8 cellular contexts compared by ENCODE assay signal in the genomic region with DNA sequence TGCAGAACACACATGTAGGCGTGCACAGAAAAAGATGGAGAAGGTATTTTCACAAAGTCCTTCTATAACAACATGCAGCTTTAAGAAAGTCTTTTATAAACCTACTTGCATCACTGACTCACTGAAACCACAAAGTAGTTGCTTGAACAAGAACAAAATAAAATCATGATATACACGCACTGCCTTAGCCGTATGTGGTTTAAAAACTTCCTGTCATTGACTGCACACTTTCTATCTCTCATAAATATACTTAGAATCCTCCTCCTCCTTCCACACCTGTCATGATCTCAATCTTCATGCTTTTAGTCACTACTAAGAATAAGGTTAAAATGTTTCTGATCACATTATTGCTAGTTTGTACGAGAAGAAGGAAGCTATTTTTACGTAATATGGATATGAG. TPM values are rescaled to one million over a fixed set of nuclear protein-coding genes. Genes with fewer than 3 reads are reported as not detected.
DNase-seq lines count a peak whose midpoint lies in the region; ATAC-seq and TF ChIP-seq lines count a peak whose summit lies in the region.

No MANE protein-coding gene starts in this region.

- TF ChIP-seq CTCF in CD4-positive, alpha-beta T cell (IDR thresholded peaks at IDR 0.05): no peak
- TF ChIP-seq CTCF in brain microvascular endothelial cell (IDR thresholded peaks at IDR 0.05; ENCODE audit: low read depth, low read length, missing control alignments): no peak
- TF ChIP-seq CTCF in Caco-2 (IDR thresholded peaks at IDR 0.05; ENCODE audit: insufficient read depth in 1 of 2, low read depth in 1 of 2, low read length in 1 of 2, severe bottlenecking in 1 of 2, unreplicated experiment in 1 of 2): no peak

- CTCF ChIA-PET in CD4-positive, alpha-beta T cell (lab: Charles Lee): interaction anchor here (1.1 kb wide), 1 partner anchor 17 kb away, joined by 3 read pairs; no protein-coding TSS in a partner anchor
- CTCF ChIA-PET in Caco-2 (lab: Charles Lee): no interaction called here

- H3K36me3 Mint-ChIP-seq in CD4-positive, alpha-beta T cell (ENCODE audit: low read depth): peaks cover 45% of the 10 kb centered on the region
- H3K36me3 Mint-ChIP-seq in Caco-2 (ENCODE audit: insufficient read depth, unreplicated experiment): peaks cover 20% of the 10 kb centered on the region

- no peak for DNase-seq in CD4-positive, alpha-beta T cell
- DNase-seq in brain microvascular endothelial cell (peak; percentile 35), ACHN (no peak), MG63 (no peak), ureter (ENCODE audit: low spot score) (no peak), Caco-2 (no peak)

- peak; percentile 94 for ATAC-seq in CD4-positive, alpha-beta T cell (ENCODE audit: poor library complexity)
- ATAC-seq in GM19395 (IDR thresholded peaks at IDR 0.05; ENCODE audit: unreplicated experiment) (peak; percentile 91), HG03520 (IDR thresholded peaks at IDR 0.05; ENCODE audit: unreplicated experiment) (peak; percentile 82)

- no peak overlapping the region for H3K27ac ChIP-seq in CD4-positive, alpha-beta T cell (ENCODE audit: low read depth, low read length)
- H3K27ac ChIP-seq in brain microvascular endothelial cell: no peak overlapping the region

- no peaks in the 10 kb centered on the region for H3K27me3 Mint-ChIP-seq in CD4-positive, alpha-beta T cell
- H3K27me3 Mint-ChIP-seq in Caco-2 (ENCODE audit: insufficient read depth, unreplicated experiment): no peaks in the 10 kb centered on the region

- H3K4me3 Mint-ChIP-seq in CD4-positive, alpha-beta T cell: peak overlapping the region; percentile 81
- H3K4me3 Mint-ChIP-seq in Caco-2 (ENCODE audit: unreplicated experiment): no peak overlapping the region

- peak overlapping the region; percentile 84 for H3K27ac Mint-ChIP-seq in CD4-positive, alpha-beta T cell
- no peak overlapping the region for H3K27ac Mint-ChIP-seq in Caco-2 (ENCODE audit: unreplicated experiment)

- BruUV-seq in Caco-2 (replicated peaks; lab: Mats Ljungman, UMichigan): no TSS peak

- H3K4me1 ChIP-seq in Caco-2: peaks cover 9% of the 10 kb centered on the region; the same call in 1 of the 2 replicates

- H3K36me3 ChIP-seq in brain microvascular endothelial cell (replicated peaks) (no peaks in the 10 kb centered on the region), MG63 (peaks cover 2% of the 10 kb centered on the region; the same call in 1 of the 2 replicates), Caco-2 (ENCODE audit: control insufficient read depth, insufficient read depth, low read length) (no peaks in the 10 kb centered on the region)

- POLR2A ChIA-PET in CD4-positive, alpha-beta T cell (lab: Charles Lee): interaction anchor here (0.6 to 2.8 kb wide), 9 partner anchors 9 to 634 kb away, joined by 3 to 17 read pairs (median 4); partner anchors contain the start of genes AKAP3, NDUFA9, PARP11 and RAD51AP1
- POLR2A ChIA-PET in Caco-2 (lab: Charles Lee): no interaction called here

- intact Hi-C loops in CD4-positive, alpha-beta T cell (cut with DNase I, micrococcal nuclease): loop anchor here in 1 of 2 experiments (2.0 kb wide), 1 partner anchor 20 kb away; no protein-coding TSS in a partner anchor
- intact Hi-C loops in Caco-2 (cut with micrococcal nuclease; ENCODE audit: unreplicated experiment): no loop called here

- in situ Hi-C loops in brain microvascular endothelial cell (cut with HindIII; ENCODE audit: low pct_ligation_motif_present, low sequenced_read_pairs) (no loop called here), ACHN (cut with HindIII; ENCODE audit: low pct_ligation_motif_present, low pct_unique_long_range_greater_than_20kb, low sequenced_read_pairs) (no loop called here)

- no peaks in the 10 kb centered on the region for H3K9me3 ChIP-seq in CD4-positive, alpha-beta T cell (ENCODE audit: control insufficient read depth, low read length)
- H3K9me3 ChIP-seq in MG63: no peaks in the 10 kb centered on the region
- H3K9me3 ChIP-seq in Caco-2: no peaks in the 10 kb centered on the region

- H3K4me3 ChIP-seq in brain microvascular endothelial cell (ENCODE audit: low read depth, low read length): no peak overlapping the region
- H3K4me3 ChIP-seq in MG63: no peak overlapping the region
- no peak overlapping the region for H3K4me3 ChIP-seq in Caco-2 (ENCODE audit: low read depth, low read length)

- H3K9me3 Mint-ChIP-seq in CD4-positive, alpha-beta T cell: no peaks in the 10 kb centered on the region
- H3K9me3 Mint-ChIP-seq in Caco-2 (ENCODE audit: unreplicated experiment): no peaks in the 10 kb centered on the region

- no peaks in the 10 kb centered on the region for H3K27me3 ChIP-seq in CD4-positive, alpha-beta T cell (ENCODE audit: control insufficient read depth, insufficient read depth, low read length)
- no peaks in the 10 kb centered on the region for H3K27me3 ChIP-seq in brain microvascular endothelial cell (replicated peaks)
- no peaks in the 10 kb centered on the region for H3K27me3 ChIP-seq in MG63
- no peaks in the 10 kb centered on the region for H3K27me3 ChIP-seq in Caco-2 (replicated peaks; ENCODE audit: control insufficient read depth, insufficient read depth, low read length)

- H3K4me1 Mint-ChIP-seq in CD4-positive, alpha-beta T cell (ENCODE audit: low read depth): peaks cover 36% of the 10 kb centered on the region
- H3K4me1 Mint-ChIP-seq in Caco-2 (ENCODE audit: low read depth, unreplicated experiment): peaks cover 7% of the 10 kb centered on the region

RNA-seq across cellular contexts. Expression of gene RAD51AP1, which starts 31.8 kb away (rescaled TPM):
- under 1 TPM; 0.45 to 0.93 TPM for total RNA-seq in CD4-positive, alpha-beta T cell
- 33.4 and 44.3 TPM in 2 replicates for total RNA-seq in MG63 (2014; rRNA removed; shearing (Covaris generic); ENCODE audit: low replicate concordance)
- 2.3 TPM for total RNA-seq in ureter
- total RNA-seq in Caco-2 (2022): 86.2 and 87.4 TPM in 2 replicates

RNA-seq across cellular contexts. Expression of gene DYRK4, which starts 55.1 kb away (rescaled TPM):
- 1 to 10 TPM; 5.4 to 7.2 TPM for total RNA-seq in CD4-positive, alpha-beta T cell
- total RNA-seq in MG63 (2014; rRNA removed; shearing (Covaris generic); ENCODE audit: low replicate concordance): 14.6 and 56.7 TPM in 2 replicates
- total RNA-seq in ureter (38.5 TPM), Caco-2 (2022) (7.7 and 9.3 TPM in 2 replicates)

Comparison
In these comparisons a context has a peak if more than half of its experiments do, and no peak if none do; other contexts are left out.
1. RNA of gene RAD51AP1, which starts 31.8 kb away (total RNA-seq): 86.2 to 87.4 TPM in Caco-2 and 33.4 to 44.3 TPM in MG63; 2.3 TPM in ureter (single experiment) and 0.45 to 0.93 TPM in CD4-positive, alpha-beta T cell; every median in the first group is over 10 times any median in the second.
2. Peak in every context shown above with its lines, with median percentiles within 50 percentile points of each other: ATAC-seq.